ENCODE assay signal across 1 cellular context in genomic region chr22:37559901-37560681, GRCh38.
TF ChIP-seq lines count a peak whose summit lies in the region.

TSS of gene CDC42EP1 (plus strand) at chr22:37560480. CDS start at chr22:37566350, 5,870 bp downstream.

TF ChIP-seq in HepG2, 621 proteins besides CTCF, POLR2A, EP300 and RAD21 (continued from another document and continues in another):
- TF ChIP-seq, protein P1, sequence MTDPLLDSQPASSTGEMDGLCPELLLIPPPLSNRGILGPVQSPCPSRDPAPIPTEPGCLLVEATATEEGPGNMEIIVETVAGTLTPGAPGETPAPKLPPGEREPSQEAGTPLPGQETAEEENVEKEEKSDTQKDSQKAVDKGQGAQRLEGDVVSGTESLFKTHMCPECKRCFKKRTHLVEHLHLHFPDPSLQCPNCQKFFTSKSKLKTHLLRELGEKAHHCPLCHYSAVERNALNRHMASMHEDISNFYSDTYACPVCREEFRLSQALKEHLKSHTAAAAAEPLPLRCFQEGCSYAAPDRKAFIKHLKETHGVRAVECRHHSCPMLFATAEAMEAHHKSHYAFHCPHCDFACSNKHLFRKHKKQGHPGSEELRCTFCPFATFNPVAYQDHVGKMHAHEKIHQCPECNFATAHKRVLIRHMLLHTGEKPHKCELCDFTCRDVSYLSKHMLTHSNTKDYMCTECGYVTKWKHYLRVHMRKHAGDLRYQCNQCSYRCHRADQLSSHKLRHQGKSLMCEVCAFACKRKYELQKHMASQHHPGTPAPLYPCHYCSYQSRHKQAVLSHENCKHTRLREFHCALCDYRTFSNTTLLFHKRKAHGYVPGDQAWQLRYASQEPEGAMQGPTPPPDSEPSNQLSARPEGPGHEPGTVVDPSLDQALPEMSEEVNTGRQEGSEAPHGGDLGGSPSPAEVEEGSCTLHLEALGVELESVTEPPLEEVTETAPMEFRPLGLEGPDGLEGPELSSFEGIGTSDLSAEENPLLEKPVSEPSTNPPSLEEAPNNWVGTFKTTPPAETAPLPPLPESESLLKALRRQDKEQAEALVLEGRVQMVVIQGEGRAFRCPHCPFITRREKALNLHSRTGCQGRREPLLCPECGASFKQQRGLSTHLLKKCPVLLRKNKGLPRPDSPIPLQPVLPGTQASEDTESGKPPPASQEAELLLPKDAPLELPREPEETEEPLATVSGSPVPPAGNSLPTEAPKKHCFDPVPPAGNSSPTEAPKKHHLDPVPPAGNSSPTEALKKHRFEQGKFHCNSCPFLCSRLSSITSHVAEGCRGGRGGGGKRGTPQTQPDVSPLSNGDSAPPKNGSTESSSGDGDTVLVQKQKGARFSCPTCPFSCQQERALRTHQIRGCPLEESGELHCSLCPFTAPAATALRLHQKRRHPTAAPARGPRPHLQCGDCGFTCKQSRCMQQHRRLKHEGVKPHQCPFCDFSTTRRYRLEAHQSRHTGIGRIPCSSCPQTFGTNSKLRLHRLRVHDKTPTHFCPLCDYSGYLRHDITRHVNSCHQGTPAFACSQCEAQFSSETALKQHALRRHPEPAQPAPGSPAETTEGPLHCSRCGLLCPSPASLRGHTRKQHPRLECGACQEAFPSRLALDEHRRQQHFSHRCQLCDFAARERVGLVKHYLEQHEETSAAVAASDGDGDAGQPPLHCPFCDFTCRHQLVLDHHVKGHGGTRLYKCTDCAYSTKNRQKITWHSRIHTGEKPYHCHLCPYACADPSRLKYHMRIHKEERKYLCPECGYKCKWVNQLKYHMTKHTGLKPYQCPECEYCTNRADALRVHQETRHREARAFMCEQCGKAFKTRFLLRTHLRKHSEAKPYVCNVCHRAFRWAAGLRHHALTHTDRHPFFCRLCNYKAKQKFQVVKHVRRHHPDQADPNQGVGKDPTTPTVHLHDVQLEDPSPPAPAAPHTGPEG (CRISPR knock-in tag; IDR thresholded peaks at IDR 0.05): no peak; the same call in 1 of the 2 replicates
- no peak for TF ChIP-seq SNAPC2 (CRISPR knock-in tag; IDR thresholded peaks at IDR 0.05)
- TF ChIP-seq ZNF430 (CRISPR knock-in tag; IDR thresholded peaks at IDR 0.05): peak; percentile 22; the same call in 1 of the 2 replicates
- no peak for TF ChIP-seq FOXP1 (IDR thresholded peaks at IDR 0.05)
- TF ChIP-seq FOXP1 (CRISPR knock-in tag; IDR thresholded peaks at IDR 0.05): no peak
- no peak for TF ChIP-seq ZNF589 (CRISPR knock-in tag; conservative IDR thresholded peaks at IDR 0.05)
- no peak for TF ChIP-seq ZFP36 (IDR thresholded peaks at IDR 0.05; ENCODE audit: borderline replicate concordance, low read depth, low read length, partially characterized antibody)
- no peak for TF ChIP-seq SALL2 (CRISPR knock-in tag; IDR thresholded peaks at IDR 0.05)
- TF ChIP-seq, protein P2, sequence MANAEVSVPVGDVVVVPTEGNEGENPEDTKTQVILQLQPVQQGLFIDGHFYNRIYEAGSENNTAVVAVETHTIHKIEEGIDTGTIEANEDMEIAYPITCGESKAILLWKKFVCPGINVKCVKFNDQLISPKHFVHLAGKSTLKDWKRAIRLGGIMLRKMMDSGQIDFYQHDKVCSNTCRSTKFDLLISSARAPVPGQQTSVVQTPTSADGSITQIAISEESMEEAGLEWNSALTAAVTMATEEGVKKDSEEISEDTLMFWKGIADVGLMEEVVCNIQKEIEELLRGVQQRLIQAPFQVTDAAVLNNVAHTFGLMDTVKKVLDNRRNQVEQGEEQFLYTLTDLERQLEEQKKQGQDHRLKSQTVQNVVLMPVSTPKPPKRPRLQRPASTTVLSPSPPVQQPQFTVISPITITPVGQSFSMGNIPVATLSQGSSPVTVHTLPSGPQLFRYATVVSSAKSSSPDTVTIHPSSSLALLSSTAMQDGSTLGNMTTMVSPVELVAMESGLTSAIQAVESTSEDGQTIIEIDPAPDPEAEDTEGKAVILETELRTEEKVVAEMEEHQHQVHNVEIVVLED (CRISPR knock-in tag; IDR thresholded peaks at IDR 0.05; ENCODE audit: borderline replicate concordance): no peak
- TF ChIP-seq ZNF317 (CRISPR knock-in tag; IDR thresholded peaks at IDR 0.05): peak; percentile 53; the same call in 1 of the 2 replicates
- 0 out of 2 replicates have a peak, but pooled peaks have one; percentile 46 for TF ChIP-seq ZNF484 (CRISPR knock-in tag; IDR thresholded peaks at IDR 0.05; ENCODE audit: borderline replicate concordance, low read depth)
- TF ChIP-seq HMG20A (CRISPR knock-in tag; IDR thresholded peaks at IDR 0.05; ENCODE audit: borderline replicate concordance): no peak
- TF ChIP-seq, protein P3, sequence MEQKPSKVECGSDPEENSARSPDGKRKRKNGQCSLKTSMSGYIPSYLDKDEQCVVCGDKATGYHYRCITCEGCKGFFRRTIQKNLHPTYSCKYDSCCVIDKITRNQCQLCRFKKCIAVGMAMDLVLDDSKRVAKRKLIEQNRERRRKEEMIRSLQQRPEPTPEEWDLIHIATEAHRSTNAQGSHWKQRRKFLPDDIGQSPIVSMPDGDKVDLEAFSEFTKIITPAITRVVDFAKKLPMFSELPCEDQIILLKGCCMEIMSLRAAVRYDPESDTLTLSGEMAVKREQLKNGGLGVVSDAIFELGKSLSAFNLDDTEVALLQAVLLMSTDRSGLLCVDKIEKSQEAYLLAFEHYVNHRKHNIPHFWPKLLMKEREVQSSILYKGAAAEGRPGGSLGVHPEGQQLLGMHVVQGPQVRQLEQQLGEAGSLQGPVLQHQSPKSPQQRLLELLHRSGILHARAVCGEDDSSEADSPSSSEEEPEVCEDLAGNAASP (CRISPR knock-in tag; IDR thresholded peaks at IDR 0.05; ENCODE audit: borderline replicate concordance): peak; percentile 20; the same call in 1 of the 2 replicates
- no peak for TF ChIP-seq ZBTB21 (CRISPR knock-in tag; IDR thresholded peaks at IDR 0.05)
- TF ChIP-seq, protein P4, sequence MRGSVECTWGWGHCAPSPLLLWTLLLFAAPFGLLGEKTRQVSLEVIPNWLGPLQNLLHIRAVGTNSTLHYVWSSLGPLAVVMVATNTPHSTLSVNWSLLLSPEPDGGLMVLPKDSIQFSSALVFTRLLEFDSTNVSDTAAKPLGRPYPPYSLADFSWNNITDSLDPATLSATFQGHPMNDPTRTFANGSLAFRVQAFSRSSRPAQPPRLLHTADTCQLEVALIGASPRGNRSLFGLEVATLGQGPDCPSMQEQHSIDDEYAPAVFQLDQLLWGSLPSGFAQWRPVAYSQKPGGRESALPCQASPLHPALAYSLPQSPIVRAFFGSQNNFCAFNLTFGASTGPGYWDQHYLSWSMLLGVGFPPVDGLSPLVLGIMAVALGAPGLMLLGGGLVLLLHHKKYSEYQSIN (CRISPR knock-in tag; IDR thresholded peaks at IDR 0.05; ENCODE audit: borderline replicate concordance): no peak
- TF ChIP-seq FOXK1 (CRISPR knock-in tag; IDR thresholded peaks at IDR 0.05; ENCODE audit: borderline replicate concordance, low read depth): no peak
- no peak for TF ChIP-seq ZMYM2 (CRISPR knock-in tag; IDR thresholded peaks at IDR 0.05)
- no peak for TF ChIP-seq PRDM4 (CRISPR knock-in tag; IDR thresholded peaks at IDR 0.05; ENCODE audit: borderline replicate concordance)
- no peak for TF ChIP-seq SIN3B (IDR thresholded peaks at IDR 0.05; ENCODE audit: low read length)
- TF ChIP-seq, protein P5, sequence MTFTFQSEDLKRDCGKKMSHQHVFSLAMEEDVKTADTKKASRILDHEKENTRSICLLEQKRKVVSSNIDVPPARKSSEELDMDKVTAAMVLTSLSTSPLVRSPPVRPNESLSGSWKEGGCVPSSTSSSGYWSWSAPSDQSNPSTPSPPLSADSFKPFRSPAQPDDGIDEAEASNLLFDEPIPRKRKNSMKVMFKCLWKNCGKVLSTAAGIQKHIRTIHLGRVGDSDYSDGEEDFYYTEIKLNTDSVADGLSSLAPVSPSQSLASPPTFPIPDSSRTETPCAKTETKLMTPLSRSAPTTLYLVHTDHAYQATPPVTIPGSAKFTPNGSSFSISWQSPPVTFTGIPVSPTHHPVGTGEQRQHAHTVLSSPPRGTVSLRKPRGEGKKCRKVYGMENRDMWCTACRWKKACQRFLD (CRISPR knock-in tag; IDR thresholded peaks at IDR 0.05; ENCODE audit: borderline replicate concordance): no peak
- TF ChIP-seq, protein P6, sequence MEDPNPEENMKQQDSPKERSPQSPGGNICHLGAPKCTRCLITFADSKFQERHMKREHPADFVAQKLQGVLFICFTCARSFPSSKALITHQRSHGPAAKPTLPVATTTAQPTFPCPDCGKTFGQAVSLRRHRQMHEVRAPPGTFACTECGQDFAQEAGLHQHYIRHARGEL (CRISPR knock-in tag; IDR thresholded peaks at IDR 0.05): 0 out of 2 replicates have a peak, but pooled peaks have one; percentile 41
- TF ChIP-seq RARA (CRISPR knock-in tag; IDR thresholded peaks at IDR 0.05): peak; percentile 10; the same call in 1 of the 2 replicates
- peak; percentile 82 for TF ChIP-seq PHF8 (CRISPR knock-in tag; IDR thresholded peaks at IDR 0.05)
- TF ChIP-seq, protein P7, sequence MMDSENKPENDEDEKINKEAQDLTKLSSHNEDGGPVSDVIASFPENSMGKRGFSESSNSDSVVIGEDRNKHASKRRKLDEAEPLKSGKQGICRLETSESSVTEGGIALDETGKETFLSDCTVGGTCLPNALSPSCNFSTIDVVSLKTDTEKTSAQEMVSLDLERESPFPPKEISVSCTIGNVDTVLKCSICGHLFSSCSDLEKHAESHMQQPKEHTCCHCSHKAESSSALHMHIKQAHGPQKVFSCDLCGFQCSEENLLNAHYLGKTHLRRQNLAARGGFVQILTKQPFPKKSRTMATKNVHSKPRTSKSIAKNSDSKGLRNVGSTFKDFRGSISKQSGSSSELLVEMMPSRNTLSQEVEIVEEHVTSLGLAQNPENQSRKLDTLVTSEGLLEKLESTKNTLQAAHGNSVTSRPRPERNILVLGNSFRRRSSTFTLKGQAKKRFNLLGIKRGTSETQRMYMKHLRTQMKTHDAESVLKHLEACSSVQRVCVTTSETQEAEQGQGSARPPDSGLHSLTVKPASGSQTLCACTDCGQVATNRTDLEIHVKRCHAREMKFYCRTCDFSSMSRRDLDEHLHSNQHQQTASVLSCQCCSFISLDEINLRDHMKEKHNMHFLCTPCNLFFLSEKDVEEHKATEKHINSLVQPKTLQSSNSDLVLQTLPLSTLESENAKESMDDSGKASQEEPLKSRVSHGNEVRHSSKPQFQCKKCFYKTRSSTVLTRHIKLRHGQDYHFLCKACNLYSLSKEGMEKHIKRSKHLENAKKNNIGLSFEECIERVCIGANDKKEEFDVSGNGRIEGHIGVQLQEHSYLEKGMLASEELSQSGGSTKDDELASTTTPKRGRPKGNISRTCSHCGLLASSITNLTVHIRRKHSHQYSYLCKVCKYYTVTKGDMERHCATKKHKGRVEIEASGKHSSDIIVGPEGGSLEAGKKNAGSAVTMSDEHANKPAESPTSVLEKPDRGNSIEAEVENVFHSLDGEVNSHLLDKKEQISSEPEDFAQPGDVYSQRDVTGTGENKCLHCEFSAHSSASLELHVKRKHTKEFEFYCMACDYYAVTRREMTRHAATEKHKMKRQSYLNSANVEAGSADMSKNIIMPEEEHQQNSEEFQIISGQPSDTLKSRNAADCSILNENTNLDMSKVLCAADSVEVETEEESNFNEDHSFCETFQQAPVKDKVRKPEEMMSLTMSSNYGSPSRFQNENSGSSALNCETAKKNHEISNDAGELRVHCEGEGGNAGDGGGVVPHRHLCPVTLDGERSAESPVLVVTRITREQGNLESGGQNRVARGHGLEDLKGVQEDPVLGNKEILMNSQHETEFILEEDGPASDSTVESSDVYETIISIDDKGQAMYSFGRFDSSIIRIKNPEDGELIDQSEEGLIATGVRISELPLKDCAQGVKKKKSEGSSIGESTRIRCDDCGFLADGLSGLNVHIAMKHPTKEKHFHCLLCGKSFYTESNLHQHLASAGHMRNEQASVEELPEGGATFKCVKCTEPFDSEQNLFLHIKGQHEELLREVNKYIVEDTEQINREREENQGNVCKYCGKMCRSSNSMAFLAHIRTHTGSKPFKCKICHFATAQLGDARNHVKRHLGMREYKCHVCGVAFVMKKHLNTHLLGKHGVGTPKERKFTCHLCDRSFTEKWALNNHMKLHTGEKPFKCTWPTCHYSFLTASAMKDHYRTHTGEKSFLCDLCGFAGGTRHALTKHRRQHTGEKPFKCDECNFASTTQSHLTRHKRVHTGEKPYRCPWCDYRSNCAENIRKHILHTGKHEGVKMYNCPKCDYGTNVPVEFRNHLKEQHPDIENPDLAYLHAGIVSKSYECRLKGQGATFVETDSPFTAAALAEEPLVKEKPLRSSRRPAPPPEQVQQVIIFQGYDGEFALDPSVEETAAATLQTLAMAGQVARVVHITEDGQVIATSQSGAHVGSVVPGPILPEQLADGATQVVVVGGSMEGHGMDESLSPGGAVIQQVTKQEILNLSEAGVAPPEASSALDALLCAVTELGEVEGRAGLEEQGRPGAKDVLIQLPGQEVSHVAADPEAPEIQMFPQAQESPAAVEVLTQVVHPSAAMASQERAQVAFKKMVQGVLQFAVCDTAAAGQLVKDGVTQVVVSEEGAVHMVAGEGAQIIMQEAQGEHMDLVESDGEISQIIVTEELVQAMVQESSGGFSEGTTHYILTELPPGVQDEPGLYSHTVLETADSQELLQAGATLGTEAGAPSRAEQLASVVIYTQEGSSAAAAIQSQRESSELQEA (CRISPR knock-in tag; IDR thresholded peaks at IDR 0.05; ENCODE audit: not compliant biosample characterization): no peak
- no peak for TF ChIP-seq ZNF3 (CRISPR knock-in tag; IDR thresholded peaks at IDR 0.05)
- 0 out of 2 replicates have a peak, but pooled peaks have one; percentile 19 for TF ChIP-seq CBFB (CRISPR knock-in tag; IDR thresholded peaks at IDR 0.05)
- TF ChIP-seq CREBL2 (CRISPR knock-in tag; IDR thresholded peaks at IDR 0.05; ENCODE audit: borderline replicate concordance): no peak
- TF ChIP-seq, protein P8, sequence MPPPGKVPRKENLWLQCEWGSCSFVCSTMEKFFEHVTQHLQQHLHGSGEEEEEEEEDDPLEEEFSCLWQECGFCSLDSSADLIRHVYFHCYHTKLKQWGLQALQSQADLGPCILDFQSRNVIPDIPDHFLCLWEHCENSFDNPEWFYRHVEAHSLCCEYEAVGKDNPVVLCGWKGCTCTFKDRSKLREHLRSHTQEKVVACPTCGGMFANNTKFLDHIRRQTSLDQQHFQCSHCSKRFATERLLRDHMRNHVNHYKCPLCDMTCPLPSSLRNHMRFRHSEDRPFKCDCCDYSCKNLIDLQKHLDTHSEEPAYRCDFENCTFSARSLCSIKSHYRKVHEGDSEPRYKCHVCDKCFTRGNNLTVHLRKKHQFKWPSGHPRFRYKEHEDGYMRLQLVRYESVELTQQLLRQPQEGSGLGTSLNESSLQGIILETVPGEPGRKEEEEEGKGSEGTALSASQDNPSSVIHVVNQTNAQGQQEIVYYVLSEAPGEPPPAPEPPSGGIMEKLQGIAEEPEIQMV (CRISPR knock-in tag; IDR thresholded peaks at IDR 0.05; ENCODE audit: low read depth): no peak; the same call in 1 of the 2 replicates
- no peak; the same call in 1 of the 2 replicates for TF ChIP-seq ZSCAN20 (CRISPR knock-in tag; IDR thresholded peaks at IDR 0.05; ENCODE audit: borderline replicate concordance)
- no peak; the same call in 1 of the 2 replicates for TF ChIP-seq SRY (CRISPR knock-in tag; IDR thresholded peaks at IDR 0.05)
